In genomic region chr11:75506827-75507226, GRCh38 we compare ENCODE assay signal across 8 cellular contexts.
"Had no signal": no experiment of that assay in that cellular context is flagged by ENCODE, and none has a peak within 500 bp of the region (broad histone marks: within the 10 kb centered on the region; RNA-seq: fewer than 3 reads in every experiment).

No MANE protein-coding gene starts in this region.

- H3K27me3 Mint-ChIP-seq: activated T-helper 17 cell treated with anti-CD3 and anti-CD28 coated beads, Interleukin-2, amount 50 U/mL, for 72 hours; type B pancreatic cell had no signal

- H3K9me3 ChIP-seq: left lung, ovary had no signal

- H3K36me3 Mint-ChIP-seq: type B pancreatic cell had no signal

- ATAC-seq: activated T-helper 17 cell treated with anti-CD3 and anti-CD28 coated beads, Interleukin-2, amount 50 U/mL, for 72 hours; left lung had no signal

- H3K9me3 Mint-ChIP-seq: activated naive CD4-positive, alpha-beta T cell treated with anti-CD3 and anti-CD28 coated beads for 36 hours; activated T-helper 17 cell treated with anti-CD3 and anti-CD28 coated beads, Interleukin-2, amount 50 U/mL, for 72 hours; type B pancreatic cell had no signal

- DNase-seq: activated naive CD4-positive, alpha-beta T cell treated with anti-CD3 and anti-CD28 coated beads for 36 hours; activated T-cell treated with anti-CD3 and anti-CD28 coated beads for 4 hours; left lung; mesenchymal stem cell; small intestine had no signal

- H3K27me3 ChIP-seq: left lung, ovary had no signal

- H3K27ac ChIP-seq: left lung, ovary had no signal

- H3K27ac Mint-ChIP-seq: activated naive CD4-positive, alpha-beta T cell treated with anti-CD3 and anti-CD28 coated beads for 36 hours; type B pancreatic cell had no signal

- H3K36me3 ChIP-seq: left lung, ovary had no signal

- H3K4me3 ChIP-seq: left lung, ovary had no signal

- H3K4me3 Mint-ChIP-seq: activated naive CD4-positive, alpha-beta T cell treated with anti-CD3 and anti-CD28 coated beads for 36 hours; activated T-helper 17 cell treated with anti-CD3 and anti-CD28 coated beads, Interleukin-2, amount 50 U/mL, for 72 hours; type B pancreatic cell had no signal
